Comparison of ENCODE assay signal across 23 cellular contexts in the genomic region with DNA sequence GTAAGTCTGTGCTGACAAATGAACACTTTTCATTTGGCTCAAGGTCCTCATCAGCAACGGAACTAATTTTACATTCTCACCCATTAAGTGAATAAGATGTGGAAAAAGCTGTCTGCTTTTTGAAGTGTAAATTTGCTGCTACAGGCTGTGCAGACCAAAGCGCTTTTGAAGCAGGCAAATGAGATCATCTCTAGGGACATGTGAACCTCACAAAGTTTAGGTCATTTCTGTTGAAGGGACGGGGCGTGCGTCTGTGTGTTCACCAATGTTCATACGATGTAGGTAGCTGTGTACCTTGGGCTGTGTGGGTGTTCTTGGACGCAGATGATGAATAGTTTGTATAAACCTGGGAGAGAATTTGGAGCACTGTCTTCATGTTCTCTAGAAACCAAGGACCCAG.
DNase-seq lines count a peak whose midpoint lies in the region; ATAC-seq and TF ChIP-seq lines count a peak whose summit lies in the region.
"Had no signal": no experiment of that assay in that cellular context is flagged by ENCODE, and none has a peak within 500 bp of the region (broad histone marks: within the 10 kb centered on the region; RNA-seq: fewer than 3 reads in every experiment).

No MANE protein-coding gene starts in this region.

- no peak for TF ChIP-seq POLR2A in esophagus muscularis mucosa (IDR thresholded peaks at IDR 0.05; ENCODE audit: low read depth)

- no peak for TF ChIP-seq CTCF in esophagus muscularis mucosa (IDR thresholded peaks at IDR 0.05)

- H3K36me3 ChIP-seq in Karpas-422 (ENCODE audit: insufficient read depth, low read length) = no peaks in the 10 kb centered on the region
- H3K36me3 ChIP-seq in esophagus muscularis mucosa = no peaks in the 10 kb centered on the region

- H3K9ac ChIP-seq in Karpas-422 (ENCODE audit: low read length) = no peak overlapping the region

- intact Hi-C loops in esophagus muscularis mucosa (cut with DNase I) = no loop called here

- H3K4me1 ChIP-seq in Karpas-422 (ENCODE audit: low read length) (peaks cover 24% of the 10 kb centered on the region), esophagus muscularis mucosa (peaks cover 0 to 11% (median 8%) of the 10 kb centered on the region in 4 donors)
- H3K4me1 ChIP-seq: A549, Caco-2 had no signal

- DNase-seq in NCI-H82 (lab: John Stamatoyannopoulos, UW) (peak; percentile 55), NCI-H82 treated with DMSO at 0.1 percent for 48 hours (lab: John Stamatoyannopoulos, UW; ENCODE audit: unreplicated experiment) (no peak), Karpas-422 (peak; percentile 78), esophagus muscularis mucosa (ENCODE audit: extremely low spot score) (peak; percentile 62), superior temporal gyrus (ENCODE audit: extremely low spot score) (peak; percentile 28), SK-N-DZ (ENCODE audit: low spot score) (no peak)
- DNase-seq: AML-193; Caco-2; CD4-positive, alpha-beta T cell; CD8-positive, alpha-beta T cell; DMS 273 treated with DMSO at 0.1 percent for 48 hours; DMS153; DMS53; DMS79; DND-41; EL; GDM1 had no signal

- ATAC-seq in GM19324 (IDR thresholded peaks at IDR 0.05; ENCODE audit: low FRiP score, unreplicated experiment) = no peak
- ATAC-seq in activated CD4-positive, CD25-positive, alpha-beta regulatory T cell treated with anti-CD3 and anti-CD28 coated beads, Interleukin-2, amount 50 U/mL, for 24 hours = no peak
- ATAC-seq: A549; CD8-positive, alpha-beta T cell; GM12878 had no signal

- H3K9me2 ChIP-seq in Karpas-422 (replicated peaks; ENCODE audit: insufficient read depth, low read length) = no peaks in the 10 kb centered on the region

- H3K27me3 ChIP-seq in Karpas-422 (ENCODE audit: low read length) (no peaks in the 10 kb centered on the region), esophagus muscularis mucosa (no peaks in the 10 kb centered on the region)

- peak overlapping the region; percentile 37 for H3K4me2 ChIP-seq in Karpas-422 (ENCODE audit: low read depth, low read length, poor library complexity, severe bottlenecking)
- H3K4me2 ChIP-seq: A549 had no signal

- no peaks in the 10 kb centered on the region for H4K20me1 ChIP-seq in Karpas-422 (ENCODE audit: insufficient read depth, low read depth, low read length)

- H3K9me3 ChIP-seq in Karpas-422 (ENCODE audit: low read length) (no peaks in the 10 kb centered on the region), esophagus muscularis mucosa (no peaks in the 10 kb centered on the region)
- H3K9me3 ChIP-seq: A549, Caco-2 had no signal

- no peak overlapping the region for H3K4me3 ChIP-seq in Karpas-422 (ENCODE audit: low read length)
- H3K4me3 ChIP-seq in esophagus muscularis mucosa = no peak overlapping the region
- H3K4me3 ChIP-seq: A549, GM12878 had no signal

- no peak overlapping the region for H2AFZ ChIP-seq in Karpas-422 (ENCODE audit: low read length)

- no peak for TF ChIP-seq EP300 in esophagus muscularis mucosa (IDR thresholded peaks at IDR 0.05)

- 91% methylated on average over 7 of the region's 7 CpGs for WGBS in esophagus muscularis mucosa

- no peak overlapping the region for H3K27ac ChIP-seq in Karpas-422 (ENCODE audit: low read length)
- no peak overlapping the region for H3K27ac ChIP-seq in esophagus muscularis mucosa (replicated peaks in 1 of 4)
- H3K27ac ChIP-seq: 22Rv1, A549, C4-2B had no signal

- H3K79me2 ChIP-seq in Karpas-422 (ENCODE audit: low read length) = no peaks in the 10 kb centered on the region

Comparison
In these comparisons a context has a peak if more than half of its experiments do, and no peak if none do; other contexts are left out.
1. DNase-seq: peak in NCI-H82 (single experiment), Karpas-422 (single experiment), esophagus muscularis mucosa (single experiment) and superior temporal gyrus (single experiment); none in NCI-H82 treated with DMSO at 0.1 percent for 48 hours (single experiment) and SK-N-DZ (single experiment).